ENCODE assay signal across 1 cellular context in genomic region chr20:49999329-49999728, GRCh38.
TF ChIP-seq lines count a peak whose summit lies in the region.

No MANE protein-coding gene starts in this region.

TF ChIP-seq in HepG2, 621 proteins besides CTCF, POLR2A, EP300 and RAD21:
- TF ChIP-seq NFE2 (CRISPR knock-in tag; IDR thresholded peaks at IDR 0.05) (no peak), ETV6 (CRISPR knock-in tag; conservative IDR thresholded peaks at IDR 0.05) (no peak), ATRX (CRISPR knock-in tag; IDR thresholded peaks at IDR 0.05; ENCODE audit: borderline replicate concordance) (no peak), HOXA3 (CRISPR knock-in tag; IDR thresholded peaks at IDR 0.05) (no peak), ZNF160 (CRISPR knock-in tag; IDR thresholded peaks at IDR 0.05) (no peak), KDM6A (CRISPR knock-in tag; IDR thresholded peaks at IDR 0.05; ENCODE audit: low read depth) (no peak), ZNF3 (CRISPR knock-in tag; IDR thresholded peaks at IDR 0.05) (no peak), ZSCAN29 (CRISPR knock-in tag; conservative IDR thresholded peaks at IDR 0.05) (no peak), TCF12 (IDR thresholded peaks at IDR 0.05) (no peak), TCF12 (CRISPR knock-in tag; IDR thresholded peaks at IDR 0.05) (no peak), U2AF1 (optimal IDR thresholded peaks at IDR 0.05; ENCODE audit: low read depth, low read length) (no peak), PTBP1 (IDR thresholded peaks at IDR 0.05; ENCODE audit: low read depth, low read length, poor library complexity, severe bottlenecking) (no peak), FLYWCH1 (CRISPR knock-in tag; IDR thresholded peaks at IDR 0.05) (no peak), MXD4 (CRISPR knock-in tag; IDR thresholded peaks at IDR 0.05) (no peak)
- TF ChIP-seq, protein P1, sequence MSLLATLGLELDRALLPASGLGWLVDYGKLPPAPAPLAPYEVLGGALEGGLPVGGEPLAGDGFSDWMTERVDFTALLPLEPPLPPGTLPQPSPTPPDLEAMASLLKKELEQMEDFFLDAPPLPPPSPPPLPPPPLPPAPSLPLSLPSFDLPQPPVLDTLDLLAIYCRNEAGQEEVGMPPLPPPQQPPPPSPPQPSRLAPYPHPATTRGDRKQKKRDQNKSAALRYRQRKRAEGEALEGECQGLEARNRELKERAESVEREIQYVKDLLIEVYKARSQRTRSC (CRISPR knock-in tag; IDR thresholded peaks at IDR 0.05; ENCODE audit: low read depth) = no peak
